ENCODE assay signal across 9 cellular contexts in the genomic region with DNA sequence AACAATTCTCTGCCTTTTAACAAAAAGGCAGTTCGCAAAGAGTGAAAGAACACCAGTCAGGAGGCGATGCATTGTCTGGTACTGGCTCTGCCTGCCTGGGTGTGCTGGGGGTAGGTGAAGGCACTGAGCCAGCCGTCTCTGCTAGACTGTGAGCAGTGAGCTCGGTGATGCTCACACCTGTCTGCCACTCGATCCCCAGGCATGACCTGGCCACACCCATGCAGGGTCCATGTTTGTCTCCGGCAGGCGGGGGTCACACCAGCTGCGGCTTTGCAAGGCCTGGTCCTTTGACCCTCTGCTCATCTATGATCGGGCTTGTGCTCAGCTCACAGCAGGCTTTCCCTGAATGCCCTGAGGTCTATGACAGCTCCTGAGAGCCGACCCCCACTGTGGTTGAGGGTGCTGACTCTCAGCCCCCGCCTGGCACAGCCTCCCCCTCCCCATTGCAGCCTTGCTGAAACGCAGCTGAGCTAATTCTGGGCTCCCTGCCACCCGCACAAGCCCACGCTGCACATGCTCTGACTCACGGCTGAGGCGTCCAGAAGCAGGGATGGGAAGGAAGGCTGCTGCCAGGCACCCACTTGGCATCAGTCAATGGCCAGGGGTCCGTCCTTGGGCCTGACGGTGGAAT. TPM values are rescaled to one million over a fixed set of nuclear protein-coding genes. Genes with fewer than 3 reads are reported as not detected.
DNase-seq lines count a peak whose midpoint lies in the region; ATAC-seq and TF ChIP-seq lines count a peak whose summit lies in the region.
"Had no signal": no experiment of that assay in that cellular context is flagged by ENCODE, and none has a peak within 500 bp of the region (broad histone marks: within the 10 kb centered on the region; RNA-seq: fewer than 3 reads in every experiment).

No MANE protein-coding gene starts in this region.

- peak; percentile 13 for ATAC-seq in CD8-positive, alpha-beta T cell
- no peak for ATAC-seq in GM18867 (IDR thresholded peaks at IDR 0.05; ENCODE audit: unreplicated experiment)

- H3K4me3 ChIP-seq in CD8-positive, alpha-beta T cell (ENCODE audit: low read depth, low read length), result no peak overlapping the region
- H3K4me3 ChIP-seq in CD8-positive, alpha-beta memory T cell (ENCODE audit: low read length), result no peak overlapping the region
- H3K4me3 ChIP-seq: skin epidermis had no signal

- no peak overlapping the region for H3K27ac ChIP-seq in CD8-positive, alpha-beta T cell (ENCODE audit: low read depth, low read length)
- no peak overlapping the region for H3K27ac ChIP-seq in CD8-positive, alpha-beta memory T cell (ENCODE audit: low read depth, low read length)

- H3K27ac Mint-ChIP-seq in CD8-positive, alpha-beta T cell, result no peak overlapping the region
- H3K27ac Mint-ChIP-seq in MCF 10A (ENCODE audit: low read depth, unreplicated experiment), result peak overlapping the region; percentile 94
- peak overlapping the region in 1 of 8 donors; percentile 7 for H3K27ac Mint-ChIP-seq in CD8-positive, alpha-beta memory T cell

- POLR2A ChIA-PET in CD8-positive, alpha-beta T cell (lab: Charles Lee), result no interaction called here
- POLR2A ChIA-PET in MCF 10A (lab: Yijun Ruan, JAX), result interaction anchor here (0.6 to 3.7 kb wide), 13 partner anchors 10 to 263 kb away, joined by 3 to 68 read pairs (median 4); partner anchors contain the start of genes C2orf15, CRACDL, LIPT1 and TSGA10
- POLR2A ChIA-PET in CD8-positive, alpha-beta memory T cell (lab: Charles Lee), result no interaction called here

- H3K4me1 ChIP-seq in CD8-positive, alpha-beta T cell (ENCODE audit: insufficient read depth, low read length), result peaks cover 56% of the 10 kb centered on the region
- peaks cover 18% of the 10 kb centered on the region for H3K4me1 ChIP-seq in CD8-positive, alpha-beta memory T cell (ENCODE audit: insufficient read depth, low read length)

- peaks cover 48% of the 10 kb centered on the region for H3K4me1 Mint-ChIP-seq in CD8-positive, alpha-beta T cell (ENCODE audit: low read depth)
- peaks cover 85% of the 10 kb centered on the region for H3K4me1 Mint-ChIP-seq in MCF 10A (ENCODE audit: insufficient read depth, unreplicated experiment)
- H3K4me1 Mint-ChIP-seq in CD8-positive, alpha-beta memory T cell, result peaks cover 34 to 41% (median 40%) of the 10 kb centered on the region in 3 donors

- BruUV-seq in MCF 10A (replicated peaks; lab: Mats Ljungman, UMichigan), result no TSS peak

- peak in 1 of 7 experiments; percentile 36 for DNase-seq in CD8-positive, alpha-beta T cell
- DNase-seq in NCI-H1694 treated with DMSO at 0.1 percent for 48 hours (lab: John Stamatoyannopoulos, UW), result peak; percentile 72
- DNase-seq in MCF 10A (ENCODE audit: unreplicated experiment), result peak; percentile 94
- DNase-seq in lung microvascular endothelial cell (ENCODE audit: low read depth in 2 of 2), result peak; percentile 65 to 91
- DNase-seq in activated naive CD4-positive, alpha-beta T cell (lab: John Stamatoyannopoulos, UW), result no peak
- DNase-seq in activated naive CD4-positive, alpha-beta T cell treated with anti-CD3 and anti-CD28 coated beads, Interleukin-2, amount 50 U/mL, for 16 hours, result no peak
- DNase-seq in CD8-positive, alpha-beta memory T cell, result no peak

- no peak for TF ChIP-seq CTCF in CD8-positive, alpha-beta T cell (IDR thresholded peaks at IDR 0.05)
- TF ChIP-seq CTCF in MCF 10A (IDR thresholded peaks at IDR 0.05; ENCODE audit: unreplicated experiment), result no peak

- CTCF ChIA-PET in CD8-positive, alpha-beta T cell (lab: Charles Lee), result no interaction called here
- CTCF ChIA-PET in MCF 10A (lab: Yijun Ruan, JAX), result interaction anchor here (0.5 to 1.4 kb wide), 5 partner anchors 24 to 76 kb away, joined by 3 to 4 read pairs (median 3); partner anchors contain the start of gene CRACDL
- CTCF ChIA-PET in CD8-positive, alpha-beta memory T cell (lab: Charles Lee), result no interaction called here

- H3K36me3 Mint-ChIP-seq in CD8-positive, alpha-beta T cell, result no peaks in the 10 kb centered on the region
- H3K36me3 Mint-ChIP-seq in MCF 10A (ENCODE audit: insufficient read depth, unreplicated experiment), result peaks cover 22% of the 10 kb centered on the region
- H3K36me3 Mint-ChIP-seq in CD8-positive, alpha-beta memory T cell, result no peaks in the 10 kb centered on the region

- H3K27me3 ChIP-seq in CD8-positive, alpha-beta T cell (ENCODE audit: insufficient read depth, low read length), result no peaks in the 10 kb centered on the region
- peaks cover 5% of the 10 kb centered on the region for H3K27me3 ChIP-seq in CD8-positive, alpha-beta memory T cell (ENCODE audit: insufficient read depth, low read length, poor library complexity, severe bottlenecking)

- no peaks in the 10 kb centered on the region for H3K9me3 ChIP-seq in CD8-positive, alpha-beta T cell (ENCODE audit: low read length)
- no peaks in the 10 kb centered on the region for H3K9me3 ChIP-seq in CD8-positive, alpha-beta memory T cell (ENCODE audit: low read length)

- H3K27me3 Mint-ChIP-seq in CD8-positive, alpha-beta T cell (ENCODE audit: low read depth), result peaks cover 31% of the 10 kb centered on the region
- H3K27me3 Mint-ChIP-seq in MCF 10A (ENCODE audit: insufficient read depth, unreplicated experiment), result no peaks in the 10 kb centered on the region
- peaks cover 28 to 67% of the 10 kb centered on the region in 2 donors for H3K27me3 Mint-ChIP-seq in CD8-positive, alpha-beta memory T cell

- H3K36me3 ChIP-seq in CD8-positive, alpha-beta T cell (ENCODE audit: insufficient read depth, low read length), result no peaks in the 10 kb centered on the region
- no peaks in the 10 kb centered on the region for H3K36me3 ChIP-seq in CD8-positive, alpha-beta memory T cell (ENCODE audit: insufficient read depth, low read length)

- peak overlapping the region; percentile 51 for H3K4me3 Mint-ChIP-seq in CD8-positive, alpha-beta T cell
- H3K4me3 Mint-ChIP-seq in MCF 10A (ENCODE audit: unreplicated experiment), result peak overlapping the region; percentile 69
- peak overlapping the region in 2 of 7 donors; percentile 13 to 18 for H3K4me3 Mint-ChIP-seq in CD8-positive, alpha-beta memory T cell

- intact Hi-C loops in CD8-positive, alpha-beta T cell (cut with DNase I, micrococcal nuclease), result no loop called here
- intact Hi-C loops in MCF 10A (cut with micrococcal nuclease), result loop anchor here (1.0 to 10.0 kb wide), 3 partner anchors 23 to 268 kb away; no protein-coding TSS in a partner anchor

- no peaks in the 10 kb centered on the region for H3K9me3 Mint-ChIP-seq in CD8-positive, alpha-beta T cell
- no peaks in the 10 kb centered on the region for H3K9me3 Mint-ChIP-seq in MCF 10A (ENCODE audit: unreplicated experiment)
- no peaks in the 10 kb centered on the region for H3K9me3 Mint-ChIP-seq in CD8-positive, alpha-beta memory T cell

RNA-seq across cellular contexts. Expression of gene CRACDL, which starts 23.7 kb away (rescaled TPM):
- total RNA-seq in CD8-positive, alpha-beta T cell, result under 1 TPM; 0.75 to 0.84 TPM
- total RNA-seq in MCF 10A (2022), result 12.9 and 13.0 TPM in 2 replicates
- total RNA-seq in lung microvascular endothelial cell, result 0.60 and 2.2 TPM in 2 replicates
- under 1 TPM; 0.22 to 0.27 TPM for total RNA-seq in CD8-positive, alpha-beta memory T cell
- 1.2 TPM for polyA plus RNA-seq in CD8-positive, alpha-beta memory T cell

Comparison
In these comparisons a context has a peak if more than half of its experiments do, and no peak if none do; other contexts are left out.
1. DNase-seq: peak in NCI-H1694 treated with DMSO at 0.1 percent for 48 hours (single experiment), MCF 10A (single experiment) and lung microvascular endothelial cell (2 of 2); none in activated naive CD4-positive, alpha-beta T cell (0 of 4), activated naive CD4-positive, alpha-beta T cell treated with anti-CD3 and anti-CD28 coated beads, Interleukin-2, amount 50 U/mL, for 16 hours (single experiment) and CD8-positive, alpha-beta memory T cell (0 of 5).